In genomic region chr1:92934395-92935378, GRCh38 we compare ENCODE assay signal across 8 cellular contexts. TPM values are rescaled to one million over a fixed set of nuclear protein-coding genes. Genes with fewer than 3 reads are reported as not detected.
DNase-seq lines count a peak whose midpoint lies in the region; ATAC-seq and TF ChIP-seq lines count a peak whose summit lies in the region.

No MANE protein-coding gene starts in this region.

- H4K20me1 ChIP-seq in smooth muscle cell (ENCODE audit: low read depth): no peaks in the 10 kb centered on the region

- H3K36me3 ChIP-seq in vagina (no peaks in the 10 kb centered on the region), smooth muscle cell (ENCODE audit: low read depth) (no peaks in the 10 kb centered on the region)
- no peaks in the 10 kb centered on the region for H3K36me3 ChIP-seq in CD8-positive, alpha-beta T cell (ENCODE audit: insufficient read depth, low read length)

- no peak for TF ChIP-seq CTCF in omental fat pad (IDR thresholded peaks at IDR 0.05)
- TF ChIP-seq CTCF in vagina (IDR thresholded peaks at IDR 0.05): no peak
- TF ChIP-seq CTCF in smooth muscle cell (IDR thresholded peaks at IDR 0.05; ENCODE audit: borderline replicate concordance, insufficient read depth, poor library complexity, severe bottlenecking): no peak
- no peak for TF ChIP-seq CTCF in CD8-positive, alpha-beta T cell (IDR thresholded peaks at IDR 0.05)

- H3K4me1 Mint-ChIP-seq in CD8-positive, alpha-beta T cell (ENCODE audit: low read depth): peaks cover 60% of the 10 kb centered on the region

- H3K27ac ChIP-seq in vagina (no peak overlapping the region), smooth muscle cell (ENCODE audit: low read depth) (no peak overlapping the region)
- H3K27ac ChIP-seq in CD8-positive, alpha-beta T cell (ENCODE audit: low read depth, low read length): no peak overlapping the region

- no peak overlapping the region for H3K4me3 ChIP-seq in vagina
- H3K4me3 ChIP-seq in smooth muscle cell: no peak overlapping the region
- no peak overlapping the region for H3K4me3 ChIP-seq in CD8-positive, alpha-beta T cell (ENCODE audit: low read depth, low read length)

- intact Hi-C loops in vagina (cut with DNase I): no loop called here
- intact Hi-C loops in CD8-positive, alpha-beta T cell (cut with DNase I, micrococcal nuclease): no loop called here

- POLR2A ChIA-PET in CD8-positive, alpha-beta T cell (lab: Charles Lee): no interaction called here

- no peak overlapping the region for H3K9ac ChIP-seq in smooth muscle cell (ENCODE audit: low read depth)

- no peaks in the 10 kb centered on the region for H3K27me3 ChIP-seq in vagina
- no peaks in the 10 kb centered on the region for H3K27me3 ChIP-seq in smooth muscle cell (ENCODE audit: low read depth)
- H3K27me3 ChIP-seq in CD8-positive, alpha-beta T cell (ENCODE audit: insufficient read depth, low read length): no peaks in the 10 kb centered on the region

- peaks cover 3% of the 10 kb centered on the region for H3K36me3 Mint-ChIP-seq in CD8-positive, alpha-beta T cell

- H3K9me3 Mint-ChIP-seq in CD8-positive, alpha-beta T cell: no peaks in the 10 kb centered on the region

- H3F3A ChIP-seq in smooth muscle cell (ENCODE audit: low read depth): no peaks in the 10 kb centered on the region

- H3K4me1 ChIP-seq in vagina (peaks cover 20% of the 10 kb centered on the region), smooth muscle cell (ENCODE audit: low read depth) (no peaks in the 10 kb centered on the region)
- peaks cover 16% of the 10 kb centered on the region for H3K4me1 ChIP-seq in CD8-positive, alpha-beta T cell (ENCODE audit: insufficient read depth, low read length)

- TF ChIP-seq POLR2A in vagina (IDR thresholded peaks at IDR 0.05): no peak

- peak; percentile 49 for DNase-seq in COLO829 (ENCODE audit: low spot score)
- peak; percentile 48 for DNase-seq in NCI-H2227 treated with DMSO at 0.1 percent for 48 hours (lab: John Stamatoyannopoulos, UW)
- peak; percentile 82 for DNase-seq in dedifferentiated amniotic fluid mesenchymal stem cell (ENCODE audit: extremely low spot score)
- no peak for DNase-seq in omental fat pad (ENCODE audit: low spot score)
- no peak for DNase-seq in vagina (ENCODE audit: extremely low spot score in 2 of 2)
- DNase-seq in kidney tubule cell (ENCODE audit: low spot score): no peak
- DNase-seq in smooth muscle cell (lab: John Stamatoyannopoulos, UW; ENCODE audit: unreplicated experiment): no peak
- DNase-seq in CD8-positive, alpha-beta T cell: no peak

- H3K9me3 ChIP-seq in vagina: no peaks in the 10 kb centered on the region
- H3K9me3 ChIP-seq in smooth muscle cell (replicated peaks; ENCODE audit: low read depth): no peaks in the 10 kb centered on the region
- no peaks in the 10 kb centered on the region for H3K9me3 ChIP-seq in CD8-positive, alpha-beta T cell (ENCODE audit: low read length)

- no peak overlapping the region for H3K4me3 Mint-ChIP-seq in CD8-positive, alpha-beta T cell

- no peak overlapping the region for H3K4me2 ChIP-seq in smooth muscle cell

- H3K27ac Mint-ChIP-seq in CD8-positive, alpha-beta T cell: no peak overlapping the region

- no peak overlapping the region for H2AFZ ChIP-seq in smooth muscle cell (ENCODE audit: low read depth)

- ATAC-seq in omental fat pad (ENCODE audit: low FRiP score): peak; percentile 47
- no peak for ATAC-seq in CD8-positive, alpha-beta T cell

- 93% methylated on average over 5 of the region's 5 CpGs for WGBS in smooth muscle cell (ENCODE audit: low lambda C conversion rate)

- no peaks in the 10 kb centered on the region for H3K27me3 Mint-ChIP-seq in CD8-positive, alpha-beta T cell (ENCODE audit: low read depth)

- no peaks in the 10 kb centered on the region for H3K79me2 ChIP-seq in smooth muscle cell (ENCODE audit: low read depth)

- CTCF ChIA-PET in CD8-positive, alpha-beta T cell (lab: Charles Lee): interaction anchor here (0.5 to 1.5 kb wide), 2 partner anchors 75 to 89 kb away, joined by 3 to 5 read pairs; no protein-coding TSS in a partner anchor

RNA-seq across cellular contexts. Expression of gene DIPK1A, which starts 26.6 kb away (rescaled TPM):
- total RNA-seq in omental fat pad (10 to 100 TPM in 3 of 4 donors, 1 to 10 TPM in 1; 9.1 to 27.2 (median 18.3) TPM), vagina (7.9 TPM), smooth muscle cell (8.3 and 8.4 TPM in 2 replicates)
- 7.3 and 8.4 TPM in 2 replicates for polyA plus RNA-seq in smooth muscle cell
- total RNA-seq in CD8-positive, alpha-beta T cell: 1 to 10 TPM; 3.6 to 3.7 TPM

Comparison
In these comparisons a context has a peak if more than half of its experiments do, and no peak if none do; other contexts are left out.
1. DNase-seq: peak in COLO829 (single experiment), NCI-H2227 treated with DMSO at 0.1 percent for 48 hours (single experiment) and dedifferentiated amniotic fluid mesenchymal stem cell (single experiment); none in omental fat pad (single experiment), vagina (0 of 2), kidney tubule cell (single experiment), smooth muscle cell (single experiment) and CD8-positive, alpha-beta T cell (0 of 7).